Comparison of ENCODE assay signal across 7 cellular contexts in genomic region chr13:32427852-32428580, GRCh38. TPM values are rescaled to one million over a fixed set of nuclear protein-coding genes. Genes with fewer than 3 reads are reported as not detected.
DNase-seq lines count a peak whose midpoint lies in the region; ATAC-seq and TF ChIP-seq lines count a peak whose summit lies in the region.

Gene N4BP2L1 (minus strand): TSS chr13:32428130. CDS start chr13:32428082, 48 bp downstream.

- H3K27me3 Mint-ChIP-seq in activated CD4-positive, alpha-beta T cell treated with anti-CD3 and anti-CD28 coated beads for 36 hours: no peaks in the 10 kb centered on the region

- peak within 1 kb of the TSS; percentile 89 to 90 for H3K9ac ChIP-seq in colonic mucosa (ENCODE audit: low read depth in 2 of 2, low read length in 2 of 2)
- H3K9ac ChIP-seq in liver (ENCODE audit: low read depth in 1 of 2, low read length in 2 of 2): peak within 1 kb of the TSS; percentile 85 to 94

- TF ChIP-seq RAD21 in liver (IDR thresholded peaks at IDR 0.05): peak in 1 of 2 donors; percentile 36

- H3K36me3 ChIP-seq in colonic mucosa (no peaks in the 10 kb centered on the region), liver (ENCODE audit: control insufficient read depth in 4 of 4, insufficient read depth in 3 of 4, low read depth in 1 of 4, low read length in 3 of 4) (peaks cover 0 to 8% (median under 1%) of the 10 kb centered on the region in 4 donors)

- H3K27me3 ChIP-seq in colonic mucosa (no peaks in the 10 kb centered on the region), liver (ENCODE audit: control insufficient read depth in 4 of 4, insufficient read depth in 4 of 4, low read length in 3 of 4) (no peaks in the 10 kb centered on the region)

- intact Hi-C loops in activated CD4-positive, alpha-beta T cell treated with anti-CD3 and anti-CD28 coated beads for 36 hours (cut with DNase I, micrococcal nuclease): loop anchor here (1.0 to 5.0 kb wide), 10 partner anchors 19 to 1266 kb away; partner anchors contain the start of genes BRCA2 (in 1 of the 2), FRY (in 1 of the 2), HSPH1 (in 1 of the 2) and N4BP2L2 (in 1 of the 2)
- intact Hi-C loops in colonic mucosa (cut with DNase I): no loop called here

- H3K27ac Mint-ChIP-seq in activated CD4-positive, alpha-beta T cell treated with anti-CD3 and anti-CD28 coated beads for 36 hours: peak within 1 kb of the TSS; percentile 94

- H3K4me1 Mint-ChIP-seq in activated CD4-positive, alpha-beta T cell treated with anti-CD3 and anti-CD28 coated beads for 36 hours: peaks cover 31% of the 10 kb centered on the region

- TF ChIP-seq CTCF in colonic mucosa (IDR thresholded peaks at IDR 0.05) (no peak), liver (IDR thresholded peaks at IDR 0.05; ENCODE audit: low read depth, low read length, missing input control) (no peak)

- peak; percentile 20 for DNase-seq in NCI-H1694 treated with DMSO at 0.1 percent for 48 hours (lab: John Stamatoyannopoulos, UW)
- DNase-seq in activated CD4-positive, alpha-beta T cell treated with anti-CD3 and anti-CD28 coated beads for 36 hours: peak; percentile 94
- DNase-seq in colonic mucosa: peak; percentile 80
- DNase-seq in stimulated activated CD4-positive, alpha-beta T cell treated with anti-CD3 and anti-CD28 coated beads, Interleukin-4, amount 100 ng/mL, for 1 hour: peak; percentile 86

- POLR2A ChIA-PET in activated CD4-positive, alpha-beta T cell treated with anti-CD3 and anti-CD28 coated beads for 36 hours (lab: Charles Lee): interaction anchor here (0.7 to 2.5 kb wide), 5 partner anchors 20 to 158 kb away, joined by 4 to 11 read pairs (median 5); partner anchors contain the start of genes BRCA2, N4BP2L2, PDS5B and ZAR1L

- H3K9me3 ChIP-seq in colonic mucosa (no peaks in the 10 kb centered on the region), liver (ENCODE audit: control insufficient read depth in 4 of 4, low read length in 3 of 4) (no peaks in the 10 kb centered on the region)

- no peaks in the 10 kb centered on the region for H3K9me3 Mint-ChIP-seq in activated CD4-positive, alpha-beta T cell treated with anti-CD3 and anti-CD28 coated beads for 36 hours (ENCODE audit: low read depth)

- WGBS in liver: under 1% methylated on average over 40 of the region's 40 CpGs

- CTCF ChIA-PET in activated CD4-positive, alpha-beta T cell treated with anti-CD3 and anti-CD28 coated beads for 36 hours (lab: Charles Lee): interaction anchor here (0.5 to 1.3 kb wide), 6 partner anchors 10 to 1115 kb away, joined by 3 to 5 read pairs (median 3); no protein-coding TSS in a partner anchor

- H3K4me1 ChIP-seq in colonic mucosa (no peaks in the 10 kb centered on the region), liver (ENCODE audit: control insufficient read depth in 4 of 4, insufficient read depth in 4 of 4, low read length in 3 of 4) (peaks cover 8 to 30% (median 16%) of the 10 kb centered on the region in 4 donors)

- ATAC-seq in GM18502 (IDR thresholded peaks at IDR 0.05; ENCODE audit: poor library complexity, unreplicated experiment): peak; percentile 73
- ATAC-seq in HG02798 (IDR thresholded peaks at IDR 0.05; ENCODE audit: poor library complexity, unreplicated experiment): peak; percentile 78
- peak; percentile 77 for ATAC-seq in activated CD4-positive, alpha-beta T cell treated with anti-CD3 and anti-CD28 coated beads for 36 hours

- H3K4me3 Mint-ChIP-seq in activated CD4-positive, alpha-beta T cell treated with anti-CD3 and anti-CD28 coated beads for 36 hours: peak within 1 kb of the TSS; percentile 86

- peak within 1 kb of the TSS; percentile 86 for H3K27ac ChIP-seq in colonic mucosa
- peak within 1 kb of the TSS; percentile 96 to 99 for H3K27ac ChIP-seq in liver (ENCODE audit: low read depth in 1 of 2, low read length in 2 of 2)

- H3K4me3 ChIP-seq in colonic mucosa: peak within 1 kb of the TSS; percentile 71
- peak within 1 kb of the TSS; percentile 67 to 95 (median 70) for H3K4me3 ChIP-seq in liver (ENCODE audit: low read depth in 1 of 3, low read length in 3 of 3)

- H3K36me3 Mint-ChIP-seq in activated CD4-positive, alpha-beta T cell treated with anti-CD3 and anti-CD28 coated beads for 36 hours (ENCODE audit: low read depth): peaks cover 28% of the 10 kb centered on the region

TF ChIP-seq in liver, 16 proteins besides CTCF, POLR2A, EP300 and RAD21:
- peak; percentile 90 for TF ChIP-seq SP1 (IDR thresholded peaks at IDR 0.05)
- peak in 1 of 2 donors; percentile 60 for TF ChIP-seq GABPA (IDR thresholded peaks at IDR 0.05 in 1 of 2, conservative IDR thresholded peaks at IDR 0.05 in 1 of 2)
- peak; percentile 76 for TF ChIP-seq NR2F2 (IDR thresholded peaks at IDR 0.05)
- peak; percentile 86 to 89 for TF ChIP-seq RXRA (IDR thresholded peaks at IDR 0.05)
- TF ChIP-seq EGR1 (IDR thresholded peaks at IDR 0.05; ENCODE audit: low read depth in 2 of 2): peak; percentile 100
- TF ChIP-seq JUND (IDR thresholded peaks at IDR 0.05): peak; percentile 83 to 94
- TF ChIP-seq TAF1 (conservative IDR thresholded peaks at IDR 0.05): peak; percentile 88
- peak; percentile 85 for TF ChIP-seq ZBTB33 (IDR thresholded peaks at IDR 0.05)
- TF ChIP-seq ATF3 (IDR thresholded peaks at IDR 0.05): peak; percentile 69
- TF ChIP-seq FOXA2 (IDR thresholded peaks at IDR 0.05): peak; percentile 49
- TF ChIP-seq YY1 (IDR thresholded peaks at IDR 0.05): peak; percentile 88
- no peak for TF ChIP-seq HNF4G (IDR thresholded peaks at IDR 0.05)
- TF ChIP-seq FOXA1 (IDR thresholded peaks at IDR 0.05): peak; percentile 50
- peak; percentile 89 for TF ChIP-seq MAX (IDR thresholded peaks at IDR 0.05)
- TF ChIP-seq REST (IDR thresholded peaks at IDR 0.05): peak; percentile 57
- TF ChIP-seq HNF4A (conservative IDR thresholded peaks at IDR 0.05): peak; percentile 85 to 90

RNA-seq across cellular contexts. Expression of gene N4BP2L1, which starts in this region (rescaled TPM):
- total RNA-seq in activated CD4-positive, alpha-beta T cell treated with anti-CD3 and anti-CD28 coated beads for 36 hours: 10 to 100 TPM; 16.1 to 16.5 TPM
- total RNA-seq in colonic mucosa: 10 to 100 TPM in 1 of 2 donors, 1 to 10 TPM in 1; 4.8 to 10.3 TPM
- 10 to 100 TPM; 11.0 to 64.6 TPM for total RNA-seq in liver
- 10 to 100 TPM; 16.4 to 36.5 TPM for polyA plus RNA-seq in liver

Comparison
In these comparisons a context has a peak if more than half of its experiments do, and no peak if none do; other contexts are left out.
1. Peak in every context shown above with its lines: DNase-seq, ATAC-seq, H3K4me3 ChIP-seq and H3K27ac ChIP-seq.
2. DNase-seq: peak in every context shown above with its lines; median percentile 94 in activated CD4-positive, alpha-beta T cell treated with anti-CD3 and anti-CD28 coated beads for 36 hours; 86 in stimulated activated CD4-positive, alpha-beta T cell treated with anti-CD3 and anti-CD28 coated beads, Interleukin-4, amount 100 ng/mL, for 1 hour; 80 in colonic mucosa; 20 in NCI-H1694 treated with DMSO at 0.1 percent for 48 hours.